1 cellular context compared by ENCODE assay signal in the genomic region with DNA sequence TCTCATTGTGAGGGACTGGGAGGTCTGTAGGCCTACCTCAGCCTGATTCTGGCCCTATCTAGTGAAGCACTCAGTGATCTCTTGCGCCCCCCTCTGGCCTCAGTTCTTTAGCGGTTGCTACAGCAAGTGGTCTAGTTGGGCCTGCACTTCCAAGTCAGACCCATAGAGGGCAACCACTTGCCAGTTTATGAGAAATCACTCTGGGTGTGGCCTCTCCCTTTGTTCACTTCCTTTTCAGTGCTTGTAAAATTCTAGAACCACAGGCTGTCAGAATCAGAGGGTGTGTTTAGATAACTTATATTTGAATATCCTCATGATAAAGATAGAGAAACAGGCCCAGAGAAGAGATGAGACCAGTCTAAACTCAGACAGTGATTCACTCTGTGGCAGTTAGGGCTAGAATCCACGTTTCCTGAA.
TF ChIP-seq lines count a peak whose summit lies in the region.

No MANE protein-coding gene starts in this region.

TF ChIP-seq in K562, 482 proteins besides CTCF, POLR2A, EP300 and RAD21 (continued from another document and continues in another):
- TF ChIP-seq, protein P1, sequence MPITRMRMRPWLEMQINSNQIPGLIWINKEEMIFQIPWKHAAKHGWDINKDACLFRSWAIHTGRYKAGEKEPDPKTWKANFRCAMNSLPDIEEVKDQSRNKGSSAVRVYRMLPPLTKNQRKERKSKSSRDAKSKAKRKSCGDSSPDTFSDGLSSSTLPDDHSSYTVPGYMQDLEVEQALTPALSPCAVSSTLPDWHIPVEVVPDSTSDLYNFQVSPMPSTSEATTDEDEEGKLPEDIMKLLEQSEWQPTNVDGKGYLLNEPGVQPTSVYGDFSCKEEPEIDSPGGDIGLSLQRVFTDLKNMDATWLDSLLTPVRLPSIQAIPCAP (CRISPR knock-in tag; IDR thresholded peaks at IDR 0.05; ENCODE audit: borderline replicate concordance), result no peak
- TF ChIP-seq, protein P2, sequence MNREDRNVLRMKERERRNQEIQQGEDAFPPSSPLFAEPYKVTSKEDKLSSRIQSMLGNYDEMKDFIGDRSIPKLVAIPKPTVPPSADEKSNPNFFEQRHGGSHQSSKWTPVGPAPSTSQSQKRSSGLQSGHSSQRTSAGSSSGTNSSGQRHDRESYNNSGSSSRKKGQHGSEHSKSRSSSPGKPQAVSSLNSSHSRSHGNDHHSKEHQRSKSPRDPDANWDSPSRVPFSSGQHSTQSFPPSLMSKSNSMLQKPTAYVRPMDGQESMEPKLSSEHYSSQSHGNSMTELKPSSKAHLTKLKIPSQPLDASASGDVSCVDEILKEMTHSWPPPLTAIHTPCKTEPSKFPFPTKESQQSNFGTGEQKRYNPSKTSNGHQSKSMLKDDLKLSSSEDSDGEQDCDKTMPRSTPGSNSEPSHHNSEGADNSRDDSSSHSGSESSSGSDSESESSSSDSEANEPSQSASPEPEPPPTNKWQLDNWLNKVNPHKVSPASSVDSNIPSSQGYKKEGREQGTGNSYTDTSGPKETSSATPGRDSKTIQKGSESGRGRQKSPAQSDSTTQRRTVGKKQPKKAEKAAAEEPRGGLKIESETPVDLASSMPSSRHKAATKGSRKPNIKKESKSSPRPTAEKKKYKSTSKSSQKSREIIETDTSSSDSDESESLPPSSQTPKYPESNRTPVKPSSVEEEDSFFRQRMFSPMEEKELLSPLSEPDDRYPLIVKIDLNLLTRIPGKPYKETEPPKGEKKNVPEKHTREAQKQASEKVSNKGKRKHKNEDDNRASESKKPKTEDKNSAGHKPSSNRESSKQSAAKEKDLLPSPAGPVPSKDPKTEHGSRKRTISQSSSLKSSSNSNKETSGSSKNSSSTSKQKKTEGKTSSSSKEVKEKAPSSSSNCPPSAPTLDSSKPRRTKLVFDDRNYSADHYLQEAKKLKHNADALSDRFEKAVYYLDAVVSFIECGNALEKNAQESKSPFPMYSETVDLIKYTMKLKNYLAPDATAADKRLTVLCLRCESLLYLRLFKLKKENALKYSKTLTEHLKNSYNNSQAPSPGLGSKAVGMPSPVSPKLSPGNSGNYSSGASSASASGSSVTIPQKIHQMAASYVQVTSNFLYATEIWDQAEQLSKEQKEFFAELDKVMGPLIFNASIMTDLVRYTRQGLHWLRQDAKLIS (CRISPR knock-in tag; IDR thresholded peaks at IDR 0.05), result no peak
- TF ChIP-seq, protein P3, sequence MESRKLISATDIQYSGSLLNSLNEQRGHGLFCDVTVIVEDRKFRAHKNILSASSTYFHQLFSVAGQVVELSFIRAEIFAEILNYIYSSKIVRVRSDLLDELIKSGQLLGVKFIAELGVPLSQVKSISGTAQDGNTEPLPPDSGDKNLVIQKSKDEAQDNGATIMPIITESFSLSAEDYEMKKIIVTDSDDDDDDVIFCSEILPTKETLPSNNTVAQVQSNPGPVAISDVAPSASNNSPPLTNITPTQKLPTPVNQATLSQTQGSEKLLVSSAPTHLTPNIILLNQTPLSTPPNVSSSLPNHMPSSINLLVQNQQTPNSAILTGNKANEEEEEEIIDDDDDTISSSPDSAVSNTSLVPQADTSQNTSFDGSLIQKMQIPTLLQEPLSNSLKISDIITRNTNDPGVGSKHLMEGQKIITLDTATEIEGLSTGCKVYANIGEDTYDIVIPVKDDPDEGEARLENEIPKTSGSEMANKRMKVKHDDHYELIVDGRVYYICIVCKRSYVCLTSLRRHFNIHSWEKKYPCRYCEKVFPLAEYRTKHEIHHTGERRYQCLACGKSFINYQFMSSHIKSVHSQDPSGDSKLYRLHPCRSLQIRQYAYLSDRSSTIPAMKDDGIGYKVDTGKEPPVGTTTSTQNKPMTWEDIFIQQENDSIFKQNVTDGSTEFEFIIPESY (CRISPR knock-in tag; IDR thresholded peaks at IDR 0.05), result peak; percentile 88
- TF ChIP-seq MTA3 (IDR thresholded peaks at IDR 0.05; ENCODE audit: borderline replicate concordance) (0 out of 2 replicates have a peak, but pooled peaks have one; percentile 24), HMG20A (CRISPR knock-in tag; conservative IDR thresholded peaks at IDR 0.05) (no peak), ZKSCAN1 (IDR thresholded peaks at IDR 0.05; ENCODE audit: low read depth, low read length) (0 out of 2 replicates have a peak, but pooled peaks have one; percentile 37), FIP1L1 (IDR thresholded peaks at IDR 0.05; ENCODE audit: low read depth, low read length, poor library complexity, severe bottlenecking) (no peak), NFIC (IDR thresholded peaks at IDR 0.05) (0 out of 2 replicates have a peak, but pooled peaks have one; percentile 29), TAF1 (IDR thresholded peaks at IDR 0.05; ENCODE audit: control insufficient read depth, extremely low read depth, insufficient read depth, low read length, severe bottlenecking) (no peak), FOXK2 (conservative IDR thresholded peaks at IDR 0.05 in 1 of 2, IDR thresholded peaks at IDR 0.05 in 1 of 2; ENCODE audit: low read depth in 2 of 2) (0 out of 4 replicates have a peak, but pooled peaks of 1 of the 2 experiments have one; percentile 28), JUN (IDR thresholded peaks at IDR 0.05; ENCODE audit: borderline replicate concordance, low read depth, low read length) (peak; percentile 67; the same call in 1 of the 2 replicates), JUN (CRISPR knock-in tag; IDR thresholded peaks at IDR 0.05; ENCODE audit: borderline replicate concordance) (no peak), SMAD2 (IDR thresholded peaks at IDR 0.05; ENCODE audit: low read depth, low read length) (no peak), ATF1 (CRISPR knock-in tag; IDR thresholded peaks at IDR 0.05) (no peak), ATF1 (tag; IDR thresholded peaks at IDR 0.05) (peak; percentile 34; the same call in 1 of the 2 replicates), SMAD4 (CRISPR knock-in tag; conservative IDR thresholded peaks at IDR 0.05) (no peak), KDM4B (IDR thresholded peaks at IDR 0.05; ENCODE audit: borderline replicate concordance in 2 of 2, low read depth in 1 of 2) (no peak)
- TF ChIP-seq, protein P4, sequence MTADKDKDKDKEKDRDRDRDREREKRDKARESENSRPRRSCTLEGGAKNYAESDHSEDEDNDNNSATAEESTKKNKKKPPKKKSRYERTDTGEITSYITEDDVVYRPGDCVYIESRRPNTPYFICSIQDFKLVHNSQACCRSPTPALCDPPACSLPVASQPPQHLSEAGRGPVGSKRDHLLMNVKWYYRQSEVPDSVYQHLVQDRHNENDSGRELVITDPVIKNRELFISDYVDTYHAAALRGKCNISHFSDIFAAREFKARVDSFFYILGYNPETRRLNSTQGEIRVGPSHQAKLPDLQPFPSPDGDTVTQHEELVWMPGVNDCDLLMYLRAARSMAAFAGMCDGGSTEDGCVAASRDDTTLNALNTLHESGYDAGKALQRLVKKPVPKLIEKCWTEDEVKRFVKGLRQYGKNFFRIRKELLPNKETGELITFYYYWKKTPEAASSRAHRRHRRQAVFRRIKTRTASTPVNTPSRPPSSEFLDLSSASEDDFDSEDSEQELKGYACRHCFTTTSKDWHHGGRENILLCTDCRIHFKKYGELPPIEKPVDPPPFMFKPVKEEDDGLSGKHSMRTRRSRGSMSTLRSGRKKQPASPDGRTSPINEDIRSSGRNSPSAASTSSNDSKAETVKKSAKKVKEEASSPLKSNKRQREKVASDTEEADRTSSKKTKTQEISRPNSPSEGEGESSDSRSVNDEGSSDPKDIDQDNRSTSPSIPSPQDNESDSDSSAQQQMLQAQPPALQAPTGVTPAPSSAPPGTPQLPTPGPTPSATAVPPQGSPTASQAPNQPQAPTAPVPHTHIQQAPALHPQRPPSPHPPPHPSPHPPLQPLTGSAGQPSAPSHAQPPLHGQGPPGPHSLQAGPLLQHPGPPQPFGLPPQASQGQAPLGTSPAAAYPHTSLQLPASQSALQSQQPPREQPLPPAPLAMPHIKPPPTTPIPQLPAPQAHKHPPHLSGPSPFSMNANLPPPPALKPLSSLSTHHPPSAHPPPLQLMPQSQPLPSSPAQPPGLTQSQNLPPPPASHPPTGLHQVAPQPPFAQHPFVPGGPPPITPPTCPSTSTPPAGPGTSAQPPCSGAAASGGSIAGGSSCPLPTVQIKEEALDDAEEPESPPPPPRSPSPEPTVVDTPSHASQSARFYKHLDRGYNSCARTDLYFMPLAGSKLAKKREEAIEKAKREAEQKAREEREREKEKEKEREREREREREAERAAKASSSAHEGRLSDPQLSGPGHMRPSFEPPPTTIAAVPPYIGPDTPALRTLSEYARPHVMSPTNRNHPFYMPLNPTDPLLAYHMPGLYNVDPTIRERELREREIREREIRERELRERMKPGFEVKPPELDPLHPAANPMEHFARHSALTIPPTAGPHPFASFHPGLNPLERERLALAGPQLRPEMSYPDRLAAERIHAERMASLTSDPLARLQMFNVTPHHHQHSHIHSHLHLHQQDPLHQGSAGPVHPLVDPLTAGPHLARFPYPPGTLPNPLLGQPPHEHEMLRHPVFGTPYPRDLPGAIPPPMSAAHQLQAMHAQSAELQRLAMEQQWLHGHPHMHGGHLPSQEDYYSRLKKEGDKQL (CRISPR knock-in tag; IDR thresholded peaks at IDR 0.05; ENCODE audit: borderline replicate concordance), result no peak
- TF ChIP-seq, protein P5, sequence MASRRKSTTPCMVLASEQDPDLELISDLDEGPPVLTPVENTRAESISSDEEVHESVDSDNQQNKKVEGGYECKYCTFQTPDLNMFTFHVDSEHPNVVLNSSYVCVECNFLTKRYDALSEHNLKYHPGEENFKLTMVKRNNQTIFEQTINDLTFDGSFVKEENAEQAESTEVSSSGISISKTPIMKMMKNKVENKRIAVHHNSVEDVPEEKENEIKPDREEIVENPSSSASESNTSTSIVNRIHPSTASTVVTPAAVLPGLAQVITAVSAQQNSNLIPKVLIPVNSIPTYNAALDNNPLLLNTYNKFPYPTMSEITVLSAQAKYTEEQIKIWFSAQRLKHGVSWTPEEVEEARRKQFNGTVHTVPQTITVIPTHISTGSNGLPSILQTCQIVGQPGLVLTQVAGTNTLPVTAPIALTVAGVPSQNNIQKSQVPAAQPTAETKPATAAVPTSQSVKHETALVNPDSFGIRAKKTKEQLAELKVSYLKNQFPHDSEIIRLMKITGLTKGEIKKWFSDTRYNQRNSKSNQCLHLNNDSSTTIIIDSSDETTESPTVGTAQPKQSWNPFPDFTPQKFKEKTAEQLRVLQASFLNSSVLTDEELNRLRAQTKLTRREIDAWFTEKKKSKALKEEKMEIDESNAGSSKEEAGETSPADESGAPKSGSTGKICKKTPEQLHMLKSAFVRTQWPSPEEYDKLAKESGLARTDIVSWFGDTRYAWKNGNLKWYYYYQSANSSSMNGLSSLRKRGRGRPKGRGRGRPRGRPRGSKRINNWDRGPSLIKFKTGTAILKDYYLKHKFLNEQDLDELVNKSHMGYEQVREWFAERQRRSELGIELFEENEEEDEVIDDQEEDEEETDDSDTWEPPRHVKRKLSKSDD (conservative IDR thresholded peaks at IDR 0.05; ENCODE audit: low read length), result no peak
- TF ChIP-seq, protein P6, sequence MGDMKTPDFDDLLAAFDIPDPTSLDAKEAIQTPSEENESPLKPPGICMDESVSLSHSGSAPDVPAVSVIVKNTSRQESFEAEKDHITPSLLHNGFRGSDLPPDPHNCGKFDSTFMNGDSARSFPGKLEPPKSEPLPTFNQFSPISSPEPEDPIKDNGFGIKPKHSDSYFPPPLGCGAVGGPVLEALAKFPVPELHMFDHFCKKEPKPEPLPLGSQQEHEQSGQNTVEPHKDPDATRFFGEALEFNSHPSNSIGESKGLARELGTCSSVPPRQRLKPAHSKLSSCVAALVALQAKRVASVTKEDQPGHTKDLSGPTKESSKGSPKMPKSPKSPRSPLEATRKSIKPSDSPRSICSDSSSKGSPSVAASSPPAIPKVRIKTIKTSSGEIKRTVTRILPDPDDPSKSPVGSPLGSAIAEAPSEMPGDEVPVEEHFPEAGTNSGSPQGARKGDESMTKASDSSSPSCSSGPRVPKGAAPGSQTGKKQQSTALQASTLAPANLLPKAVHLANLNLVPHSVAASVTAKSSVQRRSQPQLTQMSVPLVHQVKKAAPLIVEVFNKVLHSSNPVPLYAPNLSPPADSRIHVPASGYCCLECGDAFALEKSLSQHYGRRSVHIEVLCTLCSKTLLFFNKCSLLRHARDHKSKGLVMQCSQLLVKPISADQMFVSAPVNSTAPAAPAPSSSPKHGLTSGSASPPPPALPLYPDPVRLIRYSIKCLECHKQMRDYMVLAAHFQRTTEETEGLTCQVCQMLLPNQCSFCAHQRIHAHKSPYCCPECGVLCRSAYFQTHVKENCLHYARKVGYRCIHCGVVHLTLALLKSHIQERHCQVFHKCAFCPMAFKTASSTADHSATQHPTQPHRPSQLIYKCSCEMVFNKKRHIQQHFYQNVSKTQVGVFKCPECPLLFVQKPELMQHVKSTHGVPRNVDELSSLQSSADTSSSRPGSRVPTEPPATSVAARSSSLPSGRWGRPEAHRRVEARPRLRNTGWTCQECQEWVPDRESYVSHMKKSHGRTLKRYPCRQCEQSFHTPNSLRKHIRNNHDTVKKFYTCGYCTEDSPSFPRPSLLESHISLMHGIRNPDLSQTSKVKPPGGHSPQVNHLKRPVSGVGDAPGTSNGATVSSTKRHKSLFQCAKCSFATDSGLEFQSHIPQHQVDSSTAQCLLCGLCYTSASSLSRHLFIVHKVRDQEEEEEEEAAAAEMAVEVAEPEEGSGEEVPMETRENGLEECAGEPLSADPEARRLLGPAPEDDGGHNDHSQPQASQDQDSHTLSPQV (IDR thresholded peaks at IDR 0.05), result peak; percentile 75
- TF ChIP-seq, protein P7, sequence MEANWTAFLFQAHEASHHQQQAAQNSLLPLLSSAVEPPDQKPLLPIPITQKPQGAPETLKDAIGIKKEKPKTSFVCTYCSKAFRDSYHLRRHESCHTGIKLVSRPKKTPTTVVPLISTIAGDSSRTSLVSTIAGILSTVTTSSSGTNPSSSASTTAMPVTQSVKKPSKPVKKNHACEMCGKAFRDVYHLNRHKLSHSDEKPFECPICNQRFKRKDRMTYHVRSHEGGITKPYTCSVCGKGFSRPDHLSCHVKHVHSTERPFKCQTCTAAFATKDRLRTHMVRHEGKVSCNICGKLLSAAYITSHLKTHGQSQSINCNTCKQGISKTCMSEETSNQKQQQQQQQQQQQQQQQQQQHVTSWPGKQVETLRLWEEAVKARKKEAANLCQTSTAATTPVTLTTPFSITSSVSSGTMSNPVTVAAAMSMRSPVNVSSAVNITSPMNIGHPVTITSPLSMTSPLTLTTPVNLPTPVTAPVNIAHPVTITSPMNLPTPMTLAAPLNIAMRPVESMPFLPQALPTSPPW (CRISPR knock-in tag; IDR thresholded peaks at IDR 0.05), result peak; percentile 44; the same call in 1 of the 2 replicates
- TF ChIP-seq, protein P8, sequence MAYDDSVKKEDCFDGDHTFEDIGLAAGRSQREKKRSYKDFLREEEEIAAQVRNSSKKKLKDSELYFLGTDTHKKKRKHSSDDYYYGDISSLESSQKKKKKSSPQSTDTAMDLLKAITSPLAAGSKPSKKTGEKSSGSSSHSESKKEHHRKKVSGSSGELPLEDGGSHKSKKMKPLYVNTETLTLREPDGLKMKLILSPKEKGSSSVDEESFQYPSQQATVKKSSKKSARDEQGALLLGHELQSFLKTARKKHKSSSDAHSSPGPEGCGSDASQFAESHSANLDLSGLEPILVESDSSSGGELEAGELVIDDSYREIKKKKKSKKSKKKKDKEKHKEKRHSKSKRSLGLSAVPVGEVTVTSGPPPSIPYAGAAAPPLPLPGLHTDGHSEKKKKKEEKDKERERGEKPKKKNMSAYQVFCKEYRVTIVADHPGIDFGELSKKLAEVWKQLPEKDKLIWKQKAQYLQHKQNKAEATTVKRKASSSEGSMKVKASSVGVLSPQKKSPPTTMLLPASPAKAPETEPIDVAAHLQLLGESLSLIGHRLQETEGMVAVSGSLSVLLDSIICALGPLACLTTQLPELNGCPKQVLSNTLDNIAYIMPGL (CRISPR knock-in tag; IDR thresholded peaks at IDR 0.05), result no peak
- TF ChIP-seq, protein P9, sequence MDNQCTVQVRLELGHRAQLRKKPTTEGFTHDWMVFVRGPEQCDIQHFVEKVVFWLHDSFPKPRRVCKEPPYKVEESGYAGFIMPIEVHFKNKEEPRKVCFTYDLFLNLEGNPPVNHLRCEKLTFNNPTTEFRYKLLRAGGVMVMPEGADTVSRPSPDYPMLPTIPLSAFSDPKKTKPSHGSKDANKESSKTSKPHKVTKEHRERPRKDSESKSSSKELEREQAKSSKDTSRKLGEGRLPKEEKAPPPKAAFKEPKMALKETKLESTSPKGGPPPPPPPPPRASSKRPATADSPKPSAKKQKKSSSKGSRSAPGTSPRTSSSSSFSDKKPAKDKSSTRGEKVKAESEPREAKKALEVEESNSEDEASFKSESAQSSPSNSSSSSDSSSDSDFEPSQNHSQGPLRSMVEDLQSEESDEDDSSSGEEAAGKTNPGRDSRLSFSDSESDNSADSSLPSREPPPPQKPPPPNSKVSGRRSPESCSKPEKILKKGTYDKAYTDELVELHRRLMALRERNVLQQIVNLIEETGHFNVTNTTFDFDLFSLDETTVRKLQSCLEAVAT (IDR thresholded peaks at IDR 0.05), result peak in 1 of 2 experiments; percentile 63; a peak in 1 of 4 replicates
